ENCODE assay signal across 1 cellular context in genomic region chr13:28582225-28582891, GRCh38.
TF ChIP-seq lines count a peak whose summit lies in the region.

No MANE protein-coding gene starts in this region.

TF ChIP-seq in HEK293, 187 proteins besides CTCF, POLR2A, EP300 and RAD21 (continued from another document):
- TF ChIP-seq, protein P1, sequence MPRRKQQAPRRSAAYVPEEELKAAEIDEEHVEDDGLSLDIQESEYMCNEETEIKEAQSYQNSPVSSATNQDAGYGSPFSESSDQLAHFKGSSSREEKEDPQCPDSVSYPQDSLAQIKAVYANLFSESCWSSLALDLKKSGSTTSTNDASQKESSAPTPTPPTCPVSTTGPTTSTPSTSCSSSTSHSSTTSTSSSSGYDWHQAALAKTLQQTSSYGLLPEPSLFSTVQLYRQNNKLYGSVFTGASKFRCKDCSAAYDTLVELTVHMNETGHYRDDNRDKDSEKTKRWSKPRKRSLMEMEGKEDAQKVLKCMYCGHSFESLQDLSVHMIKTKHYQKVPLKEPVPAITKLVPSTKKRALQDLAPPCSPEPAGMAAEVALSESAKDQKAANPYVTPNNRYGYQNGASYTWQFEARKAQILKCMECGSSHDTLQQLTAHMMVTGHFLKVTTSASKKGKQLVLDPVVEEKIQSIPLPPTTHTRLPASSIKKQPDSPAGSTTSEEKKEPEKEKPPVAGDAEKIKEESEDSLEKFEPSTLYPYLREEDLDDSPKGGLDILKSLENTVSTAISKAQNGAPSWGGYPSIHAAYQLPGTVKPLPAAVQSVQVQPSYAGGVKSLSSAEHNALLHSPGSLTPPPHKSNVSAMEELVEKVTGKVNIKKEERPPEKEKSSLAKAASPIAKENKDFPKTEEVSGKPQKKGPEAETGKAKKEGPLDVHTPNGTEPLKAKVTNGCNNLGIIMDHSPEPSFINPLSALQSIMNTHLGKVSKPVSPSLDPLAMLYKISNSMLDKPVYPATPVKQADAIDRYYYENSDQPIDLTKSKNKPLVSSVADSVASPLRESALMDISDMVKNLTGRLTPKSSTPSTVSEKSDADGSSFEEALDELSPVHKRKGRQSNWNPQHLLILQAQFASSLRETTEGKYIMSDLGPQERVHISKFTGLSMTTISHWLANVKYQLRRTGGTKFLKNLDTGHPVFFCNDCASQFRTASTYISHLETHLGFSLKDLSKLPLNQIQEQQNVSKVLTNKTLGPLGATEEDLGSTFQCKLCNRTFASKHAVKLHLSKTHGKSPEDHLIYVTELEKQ (tag by site-specific recombination; IDR thresholded peaks at IDR 0.05; ENCODE audit: borderline replicate concordance) = no peak
- TF ChIP-seq ZBTB10 (tag by site-specific recombination; IDR thresholded peaks at IDR 0.05) (no peak), OSR2 (tag by site-specific recombination; IDR thresholded peaks at IDR 0.05) (peak; percentile 57; the same call in 1 of the 2 replicates), BCL11B (tag by site-specific recombination; IDR thresholded peaks at IDR 0.05; ENCODE audit: low read depth) (no peak), ZNF629 (tag by site-specific recombination; IDR thresholded peaks at IDR 0.05) (peak; percentile 87), TRIM28 (IDR thresholded peaks at IDR 0.05; ENCODE audit: borderline replicate concordance, low read length) (peak; percentile 56; the same call in 1 of the 2 replicates), ZNF366 (tag by site-specific recombination; conservative IDR thresholded peaks at IDR 0.05) (no peak), SETDB1 (IDR thresholded peaks at IDR 0.05; ENCODE audit: insufficient read length, low read length) (no peak), EGR2 (tag by site-specific recombination; IDR thresholded peaks at IDR 0.05; ENCODE audit: low read depth) (peak; percentile 76), ZNF398 (tag by site-specific recombination; IDR thresholded peaks at IDR 0.05) (no peak), ZNF555 (tag by site-specific recombination; conservative IDR thresholded peaks at IDR 0.05) (no peak), ZNF23 (tag by site-specific recombination; IDR thresholded peaks at IDR 0.05; ENCODE audit: borderline replicate concordance) (no peak), ZNF324 (tag by site-specific recombination; IDR thresholded peaks at IDR 0.05) (no peak), ZNF626 (tag by site-specific recombination; IDR thresholded peaks at IDR 0.05) (no peak), ZBTB21 (tag by site-specific recombination; IDR thresholded peaks at IDR 0.05) (peak; percentile 70), ZFHX2 (tag by site-specific recombination; conservative IDR thresholded peaks at IDR 0.05) (peak; percentile 69), ZNF121 (tag by site-specific recombination; IDR thresholded peaks at IDR 0.05) (no peak), ZNF335 (tag by site-specific recombination; conservative IDR thresholded peaks at IDR 0.05) (0 out of 2 replicates have a peak, but pooled peaks have one; percentile 21), KLF9 (tag by site-specific recombination; IDR thresholded peaks at IDR 0.05; ENCODE audit: low read depth) (no peak), PATZ1 (tag by site-specific recombination; IDR thresholded peaks at IDR 0.05) (peak; percentile 74), ZNF423 (tag by site-specific recombination; IDR thresholded peaks at IDR 0.05) (no peak), ZNF654 (tag by site-specific recombination; IDR thresholded peaks at IDR 0.05; ENCODE audit: low read depth) (no peak), ZIC2 (tag by site-specific recombination; IDR thresholded peaks at IDR 0.05) (peak; percentile 86), KLF8 (tag by site-specific recombination; IDR thresholded peaks at IDR 0.05) (no peak), ZNF544 (tag by site-specific recombination; IDR thresholded peaks at IDR 0.05) (no peak), SP2 (tag by site-specific recombination; IDR thresholded peaks at IDR 0.05) (0 out of 2 replicates have a peak, but pooled peaks have one; percentile 6), ZNF274 (IDR thresholded peaks at IDR 0.05; ENCODE audit: low read length) (no peak), ZNF274 (tag by site-specific recombination; IDR thresholded peaks at IDR 0.05; ENCODE audit: borderline replicate concordance) (no peak), ZFP3 (tag by site-specific recombination; IDR thresholded peaks at IDR 0.05; ENCODE audit: low read depth) (no peak), ZNF26 (tag by site-specific recombination; IDR thresholded peaks at IDR 0.05) (no peak), GLIS2 (tag by site-specific recombination; IDR thresholded peaks at IDR 0.05) (0 out of 2 replicates have a peak, but pooled peaks have one; percentile 24), ZNF624 (tag by site-specific recombination; IDR thresholded peaks at IDR 0.05) (no peak), ZNF600 (tag by site-specific recombination; IDR thresholded peaks at IDR 0.05) (no peak), ZEB2 (tag by site-specific recombination; IDR thresholded peaks at IDR 0.05) (peak; percentile 56; the same call in 1 of the 2 replicates)
- TF ChIP-seq, protein P2, sequence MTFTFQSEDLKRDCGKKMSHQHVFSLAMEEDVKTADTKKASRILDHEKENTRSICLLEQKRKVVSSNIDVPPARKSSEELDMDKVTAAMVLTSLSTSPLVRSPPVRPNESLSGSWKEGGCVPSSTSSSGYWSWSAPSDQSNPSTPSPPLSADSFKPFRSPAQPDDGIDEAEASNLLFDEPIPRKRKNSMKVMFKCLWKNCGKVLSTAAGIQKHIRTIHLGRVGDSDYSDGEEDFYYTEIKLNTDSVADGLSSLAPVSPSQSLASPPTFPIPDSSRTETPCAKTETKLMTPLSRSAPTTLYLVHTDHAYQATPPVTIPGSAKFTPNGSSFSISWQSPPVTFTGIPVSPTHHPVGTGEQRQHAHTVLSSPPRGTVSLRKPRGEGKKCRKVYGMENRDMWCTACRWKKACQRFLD (tag by site-specific recombination; IDR thresholded peaks at IDR 0.05) = no peak
- TF ChIP-seq, protein P3, sequence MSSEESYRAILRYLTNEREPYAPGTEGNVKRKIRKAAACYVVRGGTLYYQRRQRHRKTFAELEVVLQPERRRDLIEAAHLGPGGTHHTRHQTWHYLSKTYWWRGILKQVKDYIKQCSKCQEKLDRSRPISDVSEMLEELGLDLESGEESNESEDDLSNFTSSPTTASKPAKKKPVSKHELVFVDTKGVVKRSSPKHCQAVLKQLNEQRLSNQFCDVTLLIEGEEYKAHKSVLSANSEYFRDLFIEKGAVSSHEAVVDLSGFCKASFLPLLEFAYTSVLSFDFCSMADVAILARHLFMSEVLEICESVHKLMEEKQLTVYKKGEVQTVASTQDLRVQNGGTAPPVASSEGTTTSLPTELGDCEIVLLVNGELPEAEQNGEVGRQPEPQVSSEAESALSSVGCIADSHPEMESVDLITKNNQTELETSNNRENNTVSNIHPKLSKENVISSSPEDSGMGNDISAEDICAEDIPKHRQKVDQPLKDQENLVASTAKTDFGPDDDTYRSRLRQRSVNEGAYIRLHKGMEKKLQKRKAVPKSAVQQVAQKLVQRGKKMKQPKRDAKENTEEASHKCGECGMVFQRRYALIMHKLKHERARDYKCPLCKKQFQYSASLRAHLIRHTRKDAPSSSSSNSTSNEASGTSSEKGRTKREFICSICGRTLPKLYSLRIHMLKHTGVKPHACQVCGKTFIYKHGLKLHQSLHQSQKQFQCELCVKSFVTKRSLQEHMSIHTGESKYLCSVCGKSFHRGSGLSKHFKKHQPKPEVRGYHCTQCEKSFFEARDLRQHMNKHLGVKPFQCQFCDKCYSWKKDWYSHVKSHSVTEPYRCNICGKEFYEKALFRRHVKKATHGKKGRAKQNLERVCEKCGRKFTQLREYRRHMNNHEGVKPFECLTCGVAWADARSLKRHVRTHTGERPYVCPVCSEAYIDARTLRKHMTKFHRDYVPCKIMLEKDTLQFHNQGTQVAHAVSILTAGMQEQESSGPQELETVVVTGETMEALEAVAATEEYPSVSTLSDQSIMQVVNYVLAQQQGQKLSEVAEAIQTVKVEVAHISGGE (tag by site-specific recombination; conservative IDR thresholded peaks at IDR 0.05; ENCODE audit: low read depth) = no peak
- TF ChIP-seq, protein P4, sequence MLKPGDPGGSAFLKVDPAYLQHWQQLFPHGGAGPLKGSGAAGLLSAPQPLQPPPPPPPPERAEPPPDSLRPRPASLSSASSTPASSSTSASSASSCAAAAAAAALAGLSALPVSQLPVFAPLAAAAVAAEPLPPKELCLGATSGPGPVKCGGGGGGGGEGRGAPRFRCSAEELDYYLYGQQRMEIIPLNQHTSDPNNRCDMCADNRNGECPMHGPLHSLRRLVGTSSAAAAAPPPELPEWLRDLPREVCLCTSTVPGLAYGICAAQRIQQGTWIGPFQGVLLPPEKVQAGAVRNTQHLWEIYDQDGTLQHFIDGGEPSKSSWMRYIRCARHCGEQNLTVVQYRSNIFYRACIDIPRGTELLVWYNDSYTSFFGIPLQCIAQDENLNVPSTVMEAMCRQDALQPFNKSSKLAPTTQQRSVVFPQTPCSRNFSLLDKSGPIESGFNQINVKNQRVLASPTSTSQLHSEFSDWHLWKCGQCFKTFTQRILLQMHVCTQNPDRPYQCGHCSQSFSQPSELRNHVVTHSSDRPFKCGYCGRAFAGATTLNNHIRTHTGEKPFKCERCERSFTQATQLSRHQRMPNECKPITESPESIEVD (tag by site-specific recombination; IDR thresholded peaks at IDR 0.05) = peak; percentile 61; the same call in 1 of the 2 replicates
